ENCODE assay signal across 10 cellular contexts in the genomic region with DNA sequence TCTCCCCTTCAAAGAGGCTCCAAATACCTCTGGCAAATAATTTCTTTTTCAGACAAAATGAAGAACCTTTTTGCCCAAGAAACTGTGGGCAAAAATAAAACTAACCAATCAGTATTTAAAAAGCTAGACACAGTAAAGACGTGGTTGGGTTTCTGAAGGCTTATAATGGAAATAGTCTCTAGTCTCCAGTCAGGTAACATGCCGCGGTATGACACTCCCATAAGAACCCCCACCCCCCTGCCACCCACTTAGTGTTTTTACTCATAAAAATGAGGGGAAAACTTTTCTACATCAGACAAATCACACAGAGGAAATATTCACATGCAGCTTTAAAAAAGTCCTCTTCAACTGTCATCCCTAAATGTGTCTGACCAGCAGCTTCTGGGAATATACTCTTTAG.
DNase-seq lines count a peak whose midpoint lies in the region; ATAC-seq, FAIRE-seq and TF ChIP-seq lines count a peak whose summit lies in the region.
"Had no signal": no experiment of that assay in that cellular context is flagged by ENCODE, and none has a peak within 500 bp of the region (broad histone marks: within the 10 kb centered on the region; RNA-seq: fewer than 3 reads in every experiment).

No MANE protein-coding gene starts in this region.

- peak; percentile 31 for DNase-seq in T-helper 2 cell treated with Interferon-gamma antibody and Interleukin-4, amounts not matched to agents 5 μg/mL and 100 μg/mL, for 36 hours (ENCODE audit: low spot score)
- DNase-seq in activated naive CD4-positive, alpha-beta T cell treated with anti-CD3 and anti-CD28 coated beads, Interleukin-2, amount 10 ng/mL, durations not matched to agents 7 days and 5 days = no peak
- DNase-seq in naive thymus-derived CD4-positive, alpha-beta T cell = peak in 2 of 9 donors; percentile 34 to 64
- no peak for DNase-seq in stomach
- DNase-seq in inferior parietal cortex (ENCODE audit: extremely low spot score) = no peak
- no peak for DNase-seq in pancreas
- DNase-seq in MG63 = no peak
- DNase-seq: NCI-H226 had no signal

- peaks cover 43 to 82% of the 10 kb centered on the region in 2 donors for H3K4me1 ChIP-seq in naive thymus-derived CD4-positive, alpha-beta T cell (ENCODE audit: control insufficient read depth in 2 of 2, insufficient read depth in 2 of 2, low read length in 2 of 2)
- peaks cover 0 to 49% (median 23%) of the 10 kb centered on the region in 4 donors for H3K4me1 ChIP-seq in stomach
- H3K4me1 ChIP-seq in pancreas = no peaks in the 10 kb centered on the region

- FAIRE-seq in pancreas (lab: Jason Lieb, UNC) = no peak
- FAIRE-seq: G401.6 had no signal

- WGBS in stomach, 5 donors = 82 to 92% (median 89%) methylated on average over 3 of the region's 3 CpGs
- 91 to 98% methylated on average over 3 of the region's 3 CpGs for WGBS in pancreas, 2 donors

- H3K9me3 Mint-ChIP-seq in T-helper 2 cell treated with Interferon-gamma antibody and Interleukin-4, amounts not matched to agents 5 μg/mL and 100 μg/mL, for 36 hours = no peaks in the 10 kb centered on the region
- no peaks in the 10 kb centered on the region for H3K9me3 Mint-ChIP-seq in activated naive CD4-positive, alpha-beta T cell treated with anti-CD3 and anti-CD28 coated beads, Interleukin-2, amount 10 ng/mL, durations not matched to agents 7 days and 5 days
- H3K9me3 Mint-ChIP-seq in naive thymus-derived CD4-positive, alpha-beta T cell = peaks cover 0 to 15% (median 0%) of the 10 kb centered on the region in 11 donors

- no peak for TF ChIP-seq EP300 in stomach (IDR thresholded peaks at IDR 0.05)

- H3K27me3 ChIP-seq in naive thymus-derived CD4-positive, alpha-beta T cell (ENCODE audit: control insufficient read depth in 2 of 2, insufficient read depth in 2 of 2, low read length in 2 of 2) = no peaks in the 10 kb centered on the region
- H3K27me3 ChIP-seq in stomach = no peaks in the 10 kb centered on the region
- no peaks in the 10 kb centered on the region for H3K27me3 ChIP-seq in pancreas
- H3K27me3 ChIP-seq in MG63 = no peaks in the 10 kb centered on the region

- no peaks in the 10 kb centered on the region for H3K27me3 Mint-ChIP-seq in T-helper 2 cell treated with Interferon-gamma antibody and Interleukin-4, amounts not matched to agents 5 μg/mL and 100 μg/mL, for 36 hours (ENCODE audit: low read depth)
- H3K27me3 Mint-ChIP-seq in activated naive CD4-positive, alpha-beta T cell treated with anti-CD3 and anti-CD28 coated beads, Interleukin-2, amount 10 ng/mL, durations not matched to agents 7 days and 5 days = no peaks in the 10 kb centered on the region
- no peaks in the 10 kb centered on the region for H3K27me3 Mint-ChIP-seq in naive thymus-derived CD4-positive, alpha-beta T cell

- H3K36me3 ChIP-seq in naive thymus-derived CD4-positive, alpha-beta T cell (ENCODE audit: control insufficient read depth in 2 of 3, insufficient read depth in 3 of 3, low read length in 3 of 3) = peaks cover 0 to 34% (median 21%) of the 10 kb centered on the region in 3 experiments
- H3K36me3 ChIP-seq in stomach (peaks cover 3 to 43% (median 34%) of the 10 kb centered on the region in 4 donors), pancreas (no peaks in the 10 kb centered on the region), MG63 (no peaks in the 10 kb centered on the region; the same call in 1 of the 2 replicates)

- peaks cover 70% of the 10 kb centered on the region for H3K36me3 Mint-ChIP-seq in T-helper 2 cell treated with Interferon-gamma antibody and Interleukin-4, amounts not matched to agents 5 μg/mL and 100 μg/mL, for 36 hours (ENCODE audit: low read depth)
- H3K36me3 Mint-ChIP-seq in activated naive CD4-positive, alpha-beta T cell treated with anti-CD3 and anti-CD28 coated beads, Interleukin-2, amount 10 ng/mL, durations not matched to agents 7 days and 5 days = peaks cover 78% of the 10 kb centered on the region
- peaks cover 16 to 57% (median 46%) of the 10 kb centered on the region in 5 donors for H3K36me3 Mint-ChIP-seq in naive thymus-derived CD4-positive, alpha-beta T cell

- H3K27ac ChIP-seq in naive thymus-derived CD4-positive, alpha-beta T cell (ENCODE audit: low read depth, low read length) = peak overlapping the region; percentile 64
- H3K27ac ChIP-seq in stomach (peak overlapping the region in 4 of 5 donors; percentile 68 to 89 (median 78)), pancreas (peak overlapping the region in 1 of 4 donors; percentile 79)

- POLR2A ChIA-PET in naive thymus-derived CD4-positive, alpha-beta T cell (lab: Charles Lee) = interaction anchor here (0.6 to 9.7 kb wide), 13 partner anchors 9 to 117 kb away, joined by 3 to 124 read pairs (median 3); partner anchors contain the start of gene SERINC5

- no peaks in the 10 kb centered on the region for H3K9me3 ChIP-seq in naive thymus-derived CD4-positive, alpha-beta T cell (ENCODE audit: control insufficient read depth in 2 of 3, low read length in 3 of 3)
- no peaks in the 10 kb centered on the region for H3K9me3 ChIP-seq in stomach
- H3K9me3 ChIP-seq in pancreas = no peaks in the 10 kb centered on the region
- no peaks in the 10 kb centered on the region for H3K9me3 ChIP-seq in MG63

- peaks cover 64% of the 10 kb centered on the region for H3K4me1 Mint-ChIP-seq in T-helper 2 cell treated with Interferon-gamma antibody and Interleukin-4, amounts not matched to agents 5 μg/mL and 100 μg/mL, for 36 hours (ENCODE audit: low read depth)
- peaks cover 90% of the 10 kb centered on the region for H3K4me1 Mint-ChIP-seq in activated naive CD4-positive, alpha-beta T cell treated with anti-CD3 and anti-CD28 coated beads, Interleukin-2, amount 10 ng/mL, durations not matched to agents 7 days and 5 days
- H3K4me1 Mint-ChIP-seq in naive thymus-derived CD4-positive, alpha-beta T cell = peaks cover 62 to 99% (median 79%) of the 10 kb centered on the region in 7 donors

- peak overlapping the region; percentile 90 for H3K27ac Mint-ChIP-seq in T-helper 2 cell treated with Interferon-gamma antibody and Interleukin-4, amounts not matched to agents 5 μg/mL and 100 μg/mL, for 36 hours
- peak overlapping the region; percentile 88 for H3K27ac Mint-ChIP-seq in activated naive CD4-positive, alpha-beta T cell treated with anti-CD3 and anti-CD28 coated beads, Interleukin-2, amount 10 ng/mL, durations not matched to agents 7 days and 5 days
- H3K27ac Mint-ChIP-seq in naive thymus-derived CD4-positive, alpha-beta T cell = peak overlapping the region; percentile 83 to 95 (median 89)

- H3K4me3 ChIP-seq in naive thymus-derived CD4-positive, alpha-beta T cell (ENCODE audit: low read length) = no peak overlapping the region
- H3K4me3 ChIP-seq in stomach (no peak overlapping the region), pancreas (no peak overlapping the region), MG63 (no peak overlapping the region)

- no peak for TF ChIP-seq POLR2A in stomach (IDR thresholded peaks at IDR 0.05)

- CTCF ChIA-PET in activated naive CD4-positive, alpha-beta T cell treated with anti-CD3 and anti-CD28 coated beads, Interleukin-2, amount 10 ng/mL, durations not matched to agents 7 days and 5 days (lab: Charles Lee) = interaction anchor here (1.9 kb wide), 1 partner anchor 169 kb away, joined by 4 read pairs; no protein-coding TSS in a partner anchor
- CTCF ChIA-PET in naive thymus-derived CD4-positive, alpha-beta T cell (lab: Charles Lee) = interaction anchor here (1.4 kb wide), 1 partner anchor 77 kb away, joined by 3 read pairs; no protein-coding TSS in a partner anchor

- intact Hi-C loops in naive thymus-derived CD4-positive, alpha-beta T cell (cut with micrococcal nuclease) = loop anchor here (1.0 to 2.0 kb wide), 2 partner anchors 40 to 43 kb away; no protein-coding TSS in a partner anchor
- intact Hi-C loops in stomach (cut with DNase I; ENCODE audit: low total_unique reads) = no loop called here
- intact Hi-C loops in pancreas (cut with DNase I) = no loop called here

- ATAC-seq in naive thymus-derived CD4-positive, alpha-beta T cell = no peak
- no peak for ATAC-seq in HG02870 (IDR thresholded peaks at IDR 0.05; ENCODE audit: unreplicated experiment)
- no peak for ATAC-seq in pancreas

- TF ChIP-seq CTCF in stomach (IDR thresholded peaks at IDR 0.05) (no peak), pancreas (IDR thresholded peaks at IDR 0.05) (no peak)

- peak overlapping the region; percentile 52 for H3K4me3 Mint-ChIP-seq in T-helper 2 cell treated with Interferon-gamma antibody and Interleukin-4, amounts not matched to agents 5 μg/mL and 100 μg/mL, for 36 hours
- H3K4me3 Mint-ChIP-seq in activated naive CD4-positive, alpha-beta T cell treated with anti-CD3 and anti-CD28 coated beads, Interleukin-2, amount 10 ng/mL, durations not matched to agents 7 days and 5 days = peak overlapping the region; percentile 21
- H3K4me3 Mint-ChIP-seq in naive thymus-derived CD4-positive, alpha-beta T cell = peak overlapping the region; percentile 26 to 79 (median 52)

Comparison
In these comparisons a context has a peak if more than half of its experiments do, and no peak if none do; other contexts are left out.
1. intact Hi-C loops: an anchor here in naive thymus-derived CD4-positive, alpha-beta T cell (1.0 to 2.0 kb wide); none called in stomach and pancreas.